ENCODE assay signal across 21 cellular contexts in genomic region chr10:55330485-55330884, GRCh38.
"Had no signal": no experiment of that assay in that cellular context is flagged by ENCODE, and none has a peak within 500 bp of the region (broad histone marks: within the 10 kb centered on the region; RNA-seq: fewer than 3 reads in every experiment).

No MANE protein-coding gene starts in this region.

- H3K79me2 ChIP-seq: hepatocyte had no signal

- H3K9me3 ChIP-seq: gastroesophageal sphincter, heart left ventricle, prostate gland, right atrium auricular region, sigmoid colon, thoracic aorta, tibial nerve, upper lobe of left lung had no signal

- H3K4me1 ChIP-seq: foreskin keratinocyte, gastroesophageal sphincter, heart left ventricle, prostate gland, right atrium auricular region, sigmoid colon, tibial nerve, upper lobe of left lung had no signal

- H3K4me2 ChIP-seq: hepatocyte had no signal

- H3K27me3 ChIP-seq: foreskin keratinocyte, gastroesophageal sphincter, heart left ventricle, hepatocyte, right atrium auricular region, sigmoid colon, tibial nerve, upper lobe of left lung had no signal

- H2AFZ ChIP-seq: hepatocyte had no signal

- DNase-seq: cortex of kidney; foreskin keratinocyte; heart left ventricle; kidney; naive thymus-derived CD4-positive, alpha-beta T cell; nucleus accumbens; sigmoid colon; stimulated activated CD4-positive, alpha-beta T cell treated with anti-CD3 and anti-CD28 coated beads, Interleukin-4, amount 100 ng/mL, for 4 hours; upper lobe of left lung had no signal

- FAIRE-seq: urothelium cell line had no signal

- ATAC-seq: esophagus mucosa; foreskin keratinocyte; gastroesophageal sphincter; heart left ventricle; left lobe of liver; naive thymus-derived CD4-positive, alpha-beta T cell; stimulated activated memory B cell treated with anti-CD40 and anti-IgM and Interleukin-4, amounts not matched to agents 10 μg/mL and 1 μg/mL and 100 μg/mL, for 72 hours had no signal

- H3K27ac ChIP-seq: epithelial cell of prostate, foreskin keratinocyte, gastroesophageal sphincter, heart left ventricle, hepatocyte, prostate gland, right atrium auricular region, sigmoid colon, thoracic aorta, tibial nerve, upper lobe of left lung had no signal

- H3K4me3 ChIP-seq: gastroesophageal sphincter, heart left ventricle, hepatocyte, lung, prostate gland, right atrium auricular region, sigmoid colon, thoracic aorta, tibial nerve, upper lobe of left lung had no signal

- H3K36me3 ChIP-seq: gastroesophageal sphincter, heart left ventricle, prostate gland, right atrium auricular region, sigmoid colon, thoracic aorta, tibial nerve, upper lobe of left lung had no signal
